In genomic region chr11:89865223-89865622, GRCh38 we compare ENCODE assay signal across 18 cellular contexts. TPM values are rescaled to one million over a fixed set of nuclear protein-coding genes. Genes with fewer than 3 reads are reported as not detected.
"Had no signal": no experiment of that assay in that cellular context is flagged by ENCODE, and none has a peak within 500 bp of the region (broad histone marks: within the 10 kb centered on the region; RNA-seq: fewer than 3 reads in every experiment).

No MANE protein-coding gene starts in this region.

RNA-seq across cellular contexts. Expression of gene TRIM64B, which starts 13.1 kb away (rescaled TPM):
- total RNA-seq: activated CD4-positive, alpha-beta memory T cell treated with anti-CD3 and anti-CD28 coated beads, Interleukin-2, amount 10 ng/mL, durations not matched to agents 7 days and 5 days; activated CD4-positive, alpha-beta T cell treated with anti-CD3 and anti-CD28 coated beads for 36 hours; activated CD4-positive, alpha-beta T cell treated with anti-CD3 and anti-CD28 coated beads, Interleukin-2, amount 10 ng/mL, durations not matched to agents 7 days and 5 days; activated CD8-positive, alpha-beta memory T cell treated with anti-CD3 and anti-CD28 coated beads, Interleukin-2, amount 10 ng/mL, durations not matched to agents 7 days and 5 days; activated CD8-positive, alpha-beta T cell treated with anti-CD3 and anti-CD28 coated beads, Interleukin-2, amount 10 ng/mL, durations not matched to agents 7 days and 5 days; activated naive CD4-positive, alpha-beta T cell treated with anti-CD3 and anti-CD28 coated beads for 36 hours; activated naive CD4-positive, alpha-beta T cell treated with anti-CD3 and anti-CD28 coated beads, Interleukin-2, amount 50 U/mL, for 72 hours; activated naive CD8-positive, alpha-beta T cell treated with anti-CD3 and anti-CD28 coated beads for 36 hours; activated T-helper 2 cell treated with anti-CD3 and anti-CD28 coated beads, Interferon-gamma antibody, Interleukin-2, Interleukin-4, amounts not matched to agents 10 μg/mL and 5 μg/mL and 100 μg/mL, durations not matched to agents 14 hours and 24 hours and 36 hours; adrenal gland; ascending aorta; bronchial epithelial cell; cardiac muscle cell; T-cell; T-helper 1 cell treated with Interleukin-12 subunit alpha and Interleukin-12 subunit beta and Interleukin-4 antibody, amounts not matched to agents 30 ng/mL and 1 ng/mL, for 36 hours; T-helper 17 cell; T-helper 2 cell treated with Interferon-gamma antibody and Interleukin-4, amounts not matched to agents 100 ng/mL and 5 ng/mL, for 36 hours; WTC11 had no signal

RNA-seq across cellular contexts. Expression of gene TRIM49D1, which starts 56.8 kb away (rescaled TPM):
- total RNA-seq: activated CD4-positive, alpha-beta memory T cell treated with anti-CD3 and anti-CD28 coated beads, Interleukin-2, amount 10 ng/mL, durations not matched to agents 7 days and 5 days; activated CD4-positive, alpha-beta T cell treated with anti-CD3 and anti-CD28 coated beads for 36 hours; activated CD4-positive, alpha-beta T cell treated with anti-CD3 and anti-CD28 coated beads, Interleukin-2, amount 10 ng/mL, durations not matched to agents 7 days and 5 days; activated CD8-positive, alpha-beta memory T cell treated with anti-CD3 and anti-CD28 coated beads, Interleukin-2, amount 10 ng/mL, durations not matched to agents 7 days and 5 days; activated CD8-positive, alpha-beta T cell treated with anti-CD3 and anti-CD28 coated beads, Interleukin-2, amount 10 ng/mL, durations not matched to agents 7 days and 5 days; activated naive CD4-positive, alpha-beta T cell treated with anti-CD3 and anti-CD28 coated beads for 36 hours; activated naive CD4-positive, alpha-beta T cell treated with anti-CD3 and anti-CD28 coated beads, Interleukin-2, amount 50 U/mL, for 72 hours; activated naive CD8-positive, alpha-beta T cell treated with anti-CD3 and anti-CD28 coated beads for 36 hours; activated T-helper 2 cell treated with anti-CD3 and anti-CD28 coated beads, Interferon-gamma antibody, Interleukin-2, Interleukin-4, amounts not matched to agents 10 μg/mL and 5 μg/mL and 100 μg/mL, durations not matched to agents 14 hours and 24 hours and 36 hours; adrenal gland; ascending aorta; bronchial epithelial cell; cardiac muscle cell; T-cell; T-helper 1 cell treated with Interleukin-12 subunit alpha and Interleukin-12 subunit beta and Interleukin-4 antibody, amounts not matched to agents 30 ng/mL and 1 ng/mL, for 36 hours; T-helper 17 cell; T-helper 2 cell treated with Interferon-gamma antibody and Interleukin-4, amounts not matched to agents 100 ng/mL and 5 ng/mL, for 36 hours; WTC11 had no signal

RNA-seq across cellular contexts. Expression of gene TRIM49, which starts 56.8 kb away (rescaled TPM):
- total RNA-seq: activated CD4-positive, alpha-beta memory T cell treated with anti-CD3 and anti-CD28 coated beads, Interleukin-2, amount 10 ng/mL, durations not matched to agents 7 days and 5 days; activated CD4-positive, alpha-beta T cell treated with anti-CD3 and anti-CD28 coated beads for 36 hours; activated CD4-positive, alpha-beta T cell treated with anti-CD3 and anti-CD28 coated beads, Interleukin-2, amount 10 ng/mL, durations not matched to agents 7 days and 5 days; activated CD8-positive, alpha-beta memory T cell treated with anti-CD3 and anti-CD28 coated beads, Interleukin-2, amount 10 ng/mL, durations not matched to agents 7 days and 5 days; activated CD8-positive, alpha-beta T cell treated with anti-CD3 and anti-CD28 coated beads, Interleukin-2, amount 10 ng/mL, durations not matched to agents 7 days and 5 days; activated naive CD4-positive, alpha-beta T cell treated with anti-CD3 and anti-CD28 coated beads for 36 hours; activated naive CD4-positive, alpha-beta T cell treated with anti-CD3 and anti-CD28 coated beads, Interleukin-2, amount 50 U/mL, for 72 hours; activated naive CD8-positive, alpha-beta T cell treated with anti-CD3 and anti-CD28 coated beads for 36 hours; activated T-helper 2 cell treated with anti-CD3 and anti-CD28 coated beads, Interferon-gamma antibody, Interleukin-2, Interleukin-4, amounts not matched to agents 10 μg/mL and 5 μg/mL and 100 μg/mL, durations not matched to agents 14 hours and 24 hours and 36 hours; adrenal gland; ascending aorta; bronchial epithelial cell; cardiac muscle cell; T-cell; T-helper 1 cell treated with Interleukin-12 subunit alpha and Interleukin-12 subunit beta and Interleukin-4 antibody, amounts not matched to agents 30 ng/mL and 1 ng/mL, for 36 hours; T-helper 17 cell; T-helper 2 cell treated with Interferon-gamma antibody and Interleukin-4, amounts not matched to agents 100 ng/mL and 5 ng/mL, for 36 hours; WTC11 had no signal

RNA-seq across cellular contexts. Expression of gene TRIM49D2, which starts 58.6 kb away (rescaled TPM):
- total RNA-seq: activated CD4-positive, alpha-beta memory T cell treated with anti-CD3 and anti-CD28 coated beads, Interleukin-2, amount 10 ng/mL, durations not matched to agents 7 days and 5 days; activated CD4-positive, alpha-beta T cell treated with anti-CD3 and anti-CD28 coated beads for 36 hours; activated CD4-positive, alpha-beta T cell treated with anti-CD3 and anti-CD28 coated beads, Interleukin-2, amount 10 ng/mL, durations not matched to agents 7 days and 5 days; activated CD8-positive, alpha-beta memory T cell treated with anti-CD3 and anti-CD28 coated beads, Interleukin-2, amount 10 ng/mL, durations not matched to agents 7 days and 5 days; activated CD8-positive, alpha-beta T cell treated with anti-CD3 and anti-CD28 coated beads, Interleukin-2, amount 10 ng/mL, durations not matched to agents 7 days and 5 days; activated naive CD4-positive, alpha-beta T cell treated with anti-CD3 and anti-CD28 coated beads for 36 hours; activated naive CD4-positive, alpha-beta T cell treated with anti-CD3 and anti-CD28 coated beads, Interleukin-2, amount 50 U/mL, for 72 hours; activated naive CD8-positive, alpha-beta T cell treated with anti-CD3 and anti-CD28 coated beads for 36 hours; activated T-helper 2 cell treated with anti-CD3 and anti-CD28 coated beads, Interferon-gamma antibody, Interleukin-2, Interleukin-4, amounts not matched to agents 10 μg/mL and 5 μg/mL and 100 μg/mL, durations not matched to agents 14 hours and 24 hours and 36 hours; adrenal gland; ascending aorta; bronchial epithelial cell; cardiac muscle cell; T-cell; T-helper 1 cell treated with Interleukin-12 subunit alpha and Interleukin-12 subunit beta and Interleukin-4 antibody, amounts not matched to agents 30 ng/mL and 1 ng/mL, for 36 hours; T-helper 17 cell; T-helper 2 cell treated with Interferon-gamma antibody and Interleukin-4, amounts not matched to agents 100 ng/mL and 5 ng/mL, for 36 hours; WTC11 had no signal
